14 cellular contexts compared by ENCODE assay signal in the genomic region with DNA sequence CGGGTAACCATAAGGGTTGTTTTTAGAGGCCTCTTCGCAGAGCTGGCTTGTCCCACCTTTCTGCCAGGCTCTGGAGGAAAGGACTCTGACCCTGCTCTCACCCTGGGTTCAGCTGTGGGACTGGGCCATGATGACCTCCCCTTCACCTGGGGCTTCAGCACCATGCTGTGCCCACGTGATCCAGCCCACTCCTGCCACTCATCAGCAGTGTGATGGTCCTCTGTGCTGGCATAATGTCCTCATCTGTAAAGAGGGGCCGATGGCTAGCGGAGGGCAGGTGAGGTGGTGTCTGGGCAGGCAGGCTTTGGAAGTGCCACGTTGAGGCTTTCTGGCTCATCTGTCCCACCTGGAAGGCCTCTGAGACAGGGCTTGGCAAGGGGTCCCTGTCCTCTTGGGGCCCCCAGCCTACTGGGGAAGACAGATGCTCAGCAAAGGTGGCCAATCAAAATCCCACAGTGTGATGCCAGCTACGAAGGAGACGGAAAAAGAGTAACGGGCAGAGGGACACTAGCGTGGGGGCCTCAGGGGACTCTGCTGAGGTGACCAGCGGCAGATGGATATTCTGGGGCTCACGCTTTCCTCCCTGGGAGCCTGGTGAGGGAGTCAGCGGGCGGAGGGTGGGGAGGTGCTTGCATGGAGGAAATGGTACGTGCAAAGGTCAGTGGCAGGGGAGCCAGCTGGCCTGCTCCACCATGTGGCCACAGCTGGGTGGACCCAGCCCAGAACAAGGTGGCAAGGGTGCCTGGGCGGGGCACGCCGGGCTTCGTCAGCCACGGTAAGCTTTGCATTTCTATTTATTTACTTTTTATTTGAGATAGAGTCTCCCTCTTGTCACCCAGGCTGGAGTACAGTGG. TPM values are rescaled to one million over a fixed set of nuclear protein-coding genes. Genes with fewer than 3 reads are reported as not detected.
DNase-seq lines count a peak whose midpoint lies in the region; ATAC-seq and TF ChIP-seq lines count a peak whose summit lies in the region.
"Had no signal": no experiment of that assay in that cellular context is flagged by ENCODE, and none has a peak within 500 bp of the region (broad histone marks: within the 10 kb centered on the region; RNA-seq: fewer than 3 reads in every experiment).

No MANE protein-coding gene starts in this region.

- DNase-seq in stimulated activated CD4-positive, alpha-beta T cell treated with anti-CD3 and anti-CD28 coated beads, Interleukin-4, amount 100 ng/mL, for 24 hours, result peak; percentile 2
- no peak for DNase-seq in stimulated activated CD4-positive, alpha-beta T cell treated with anti-CD3 and anti-CD28 coated beads, Interleukin-15, amount 100 ng/mL, for 24 hours
- DNase-seq in colonic mucosa (peak; percentile 83), nephron progenitor cell (peak; percentile 2), T1000 (lab: John Stamatoyannopoulos, UW) (no peak), omental fat pad (ENCODE audit: low spot score) (no peak), UCSD-AML1 (lab: John Stamatoyannopoulos, UW; ENCODE audit: unreplicated experiment) (no peak)
- no peak for DNase-seq in activated CD4-positive, alpha-beta memory T cell treated with anti-CD3 and anti-CD28 coated beads, Interleukin-2, amount 10 ng/mL, durations not matched to agents 7 days and 5 days
- DNase-seq: activated CD4-positive, CD25-positive, alpha-beta regulatory T cell; activated gamma-delta T cell; kidney glomerular epithelial cell; NCI-H1694 treated with DMSO at 0.1 percent for 48 hours; SHP77 treated with DMSO at 0.1 percent for 48 hours had no signal

- CTCF ChIA-PET in activated CD4-positive, alpha-beta memory T cell treated with anti-CD3 and anti-CD28 coated beads, Interleukin-2, amount 10 ng/mL, durations not matched to agents 7 days and 5 days (lab: Charles Lee), result interaction anchor here (1.5 kb wide), 1 partner anchor 66 kb away, joined by 3 read pairs; no protein-coding TSS in a partner anchor

- POLR2A ChIA-PET in activated CD4-positive, alpha-beta memory T cell treated with anti-CD3 and anti-CD28 coated beads, Interleukin-2, amount 10 ng/mL, durations not matched to agents 7 days and 5 days (lab: Charles Lee), result no interaction called here

- H3K36me3 ChIP-seq in colonic mucosa, result peaks cover 4% of the 10 kb centered on the region

- no peaks in the 10 kb centered on the region for H3K9me3 ChIP-seq in colonic mucosa

- no peak overlapping the region for H3K4me3 Mint-ChIP-seq in nephron progenitor cell
- no peak overlapping the region for H3K4me3 Mint-ChIP-seq in activated CD4-positive, alpha-beta memory T cell treated with anti-CD3 and anti-CD28 coated beads, Interleukin-2, amount 10 ng/mL, durations not matched to agents 7 days and 5 days
- H3K4me3 Mint-ChIP-seq: stimulated activated naive CD8-positive, alpha-beta T cell treated with anti-CD3 and anti-CD28 coated beads, Interleukin-15, Interleukin-2, amounts not matched to agents 100 ng/mL and 50 ng/mL, for 24 hours had no signal

- H3K27me3 Mint-ChIP-seq in nephron progenitor cell (ENCODE audit: low read depth, poor library complexity), result no peaks in the 10 kb centered on the region
- H3K27me3 Mint-ChIP-seq in activated CD4-positive, alpha-beta memory T cell treated with anti-CD3 and anti-CD28 coated beads, Interleukin-2, amount 10 ng/mL, durations not matched to agents 7 days and 5 days, result no peaks in the 10 kb centered on the region
- H3K27me3 Mint-ChIP-seq: stimulated activated naive CD8-positive, alpha-beta T cell treated with anti-CD3 and anti-CD28 coated beads, Interleukin-15, Interleukin-2, amounts not matched to agents 100 ng/mL and 50 ng/mL, for 24 hours had no signal

- TF ChIP-seq CTCF in colonic mucosa (IDR thresholded peaks at IDR 0.05) (no peak), nephron progenitor cell (IDR thresholded peaks at IDR 0.05) (no peak), omental fat pad (IDR thresholded peaks at IDR 0.05) (no peak)

- peaks cover 18% of the 10 kb centered on the region for H3K4me1 Mint-ChIP-seq in nephron progenitor cell
- peaks cover 14% of the 10 kb centered on the region for H3K4me1 Mint-ChIP-seq in activated CD4-positive, alpha-beta memory T cell treated with anti-CD3 and anti-CD28 coated beads, Interleukin-2, amount 10 ng/mL, durations not matched to agents 7 days and 5 days

- peaks cover 5% of the 10 kb centered on the region for H3K36me3 Mint-ChIP-seq in nephron progenitor cell (ENCODE audit: low read depth)
- peaks cover 16% of the 10 kb centered on the region for H3K36me3 Mint-ChIP-seq in activated CD4-positive, alpha-beta memory T cell treated with anti-CD3 and anti-CD28 coated beads, Interleukin-2, amount 10 ng/mL, durations not matched to agents 7 days and 5 days (ENCODE audit: low read depth)

- no peak overlapping the region for H3K27ac ChIP-seq in colonic mucosa

- H3K9ac ChIP-seq in colonic mucosa (ENCODE audit: low read depth in 2 of 2, low read length in 2 of 2), result peak overlapping the region in 1 of 2 donors; percentile 43

- ATAC-seq in omental fat pad (ENCODE audit: low FRiP score), result no peak

- intact Hi-C loops in colonic mucosa (cut with DNase I), result loop anchor here (10.0 kb wide), 1 partner anchor 65 kb away; no protein-coding TSS in a partner anchor

- H3K4me1 ChIP-seq in colonic mucosa, result peaks cover 5% of the 10 kb centered on the region

- no peak overlapping the region for H3K27ac Mint-ChIP-seq in nephron progenitor cell
- H3K27ac Mint-ChIP-seq in activated CD4-positive, alpha-beta memory T cell treated with anti-CD3 and anti-CD28 coated beads, Interleukin-2, amount 10 ng/mL, durations not matched to agents 7 days and 5 days, result no peak overlapping the region
- H3K27ac Mint-ChIP-seq: stimulated activated naive CD8-positive, alpha-beta T cell treated with anti-CD3 and anti-CD28 coated beads, Interleukin-15, Interleukin-2, amounts not matched to agents 100 ng/mL and 50 ng/mL, for 24 hours had no signal

- H3K9me3 Mint-ChIP-seq in nephron progenitor cell, result no peaks in the 10 kb centered on the region
- H3K9me3 Mint-ChIP-seq in activated CD4-positive, alpha-beta memory T cell treated with anti-CD3 and anti-CD28 coated beads, Interleukin-2, amount 10 ng/mL, durations not matched to agents 7 days and 5 days, result no peaks in the 10 kb centered on the region
- H3K9me3 Mint-ChIP-seq: stimulated activated naive CD8-positive, alpha-beta T cell treated with anti-CD3 and anti-CD28 coated beads, Interleukin-15, Interleukin-2, amounts not matched to agents 100 ng/mL and 50 ng/mL, for 24 hours had no signal

- no peak overlapping the region for H3K4me3 ChIP-seq in colonic mucosa

- H3K27me3 ChIP-seq in colonic mucosa, result no peaks in the 10 kb centered on the region

RNA-seq across cellular contexts. Expression of gene LRWD1, which starts 5.4 kb away (rescaled TPM):
- 10 to 100 TPM; 11.4 to 19.6 TPM for total RNA-seq in colonic mucosa
- 10 to 100 TPM; 19.5 to 19.8 TPM for total RNA-seq in activated CD4-positive, alpha-beta memory T cell treated with anti-CD3 and anti-CD28 coated beads, Interleukin-2, amount 10 ng/mL, durations not matched to agents 7 days and 5 days
- total RNA-seq in omental fat pad, result 10 to 100 TPM in 3 of 4 donors, 1 to 10 TPM in 1; 9.8 to 19.3 (median 11.4) TPM

RNA-seq across cellular contexts. Expression of gene ALKBH4, which starts 5.5 kb away (rescaled TPM):
- total RNA-seq in colonic mucosa, result 10 to 100 TPM in 1 of 2 donors, 1 to 10 TPM in 1; 9.7 to 14.1 TPM
- 10 to 100 TPM in 1 of 2 experiments, 1 to 10 TPM in 1; 9.4 to 10.4 TPM for total RNA-seq in activated CD4-positive, alpha-beta memory T cell treated with anti-CD3 and anti-CD28 coated beads, Interleukin-2, amount 10 ng/mL, durations not matched to agents 7 days and 5 days
- 10 to 100 TPM in 2 of 4 donors, 1 to 10 TPM in 2; 7.9 to 12.6 (median 9.7) TPM for total RNA-seq in omental fat pad

RNA-seq across cellular contexts. Expression of gene POLR2J, which starts 8.5 kb away (rescaled TPM):
- total RNA-seq in colonic mucosa (10 to 100 TPM; 43.0 to 49.2 TPM), omental fat pad (10 to 100 TPM; 15.4 to 26.6 (median 18.3) TPM)
- 10 to 100 TPM; 41.7 to 46.5 TPM for total RNA-seq in activated CD4-positive, alpha-beta memory T cell treated with anti-CD3 and anti-CD28 coated beads, Interleukin-2, amount 10 ng/mL, durations not matched to agents 7 days and 5 days

RNA-seq across cellular contexts. Expression of gene ORAI2, which starts 36.8 kb away (rescaled TPM):
- total RNA-seq in colonic mucosa (1 to 10 TPM; 3.3 to 5.5 TPM), omental fat pad (10 to 100 TPM; 11.4 to 31.6 (median 26.6) TPM)
- 10 to 100 TPM; 59.5 to 61.9 TPM for total RNA-seq in activated CD4-positive, alpha-beta memory T cell treated with anti-CD3 and anti-CD28 coated beads, Interleukin-2, amount 10 ng/mL, durations not matched to agents 7 days and 5 days

RNA-seq across cellular contexts. Expression of gene RASA4B, which starts 47.4 kb away (rescaled TPM):
- total RNA-seq in colonic mucosa (10 to 100 TPM; 13.2 to 30.0 TPM), omental fat pad (1 to 10 TPM; 5.0 to 9.1 (median 6.7) TPM)
- 1 to 10 TPM; 8.7 to 9.6 TPM for total RNA-seq in activated CD4-positive, alpha-beta memory T cell treated with anti-CD3 and anti-CD28 coated beads, Interleukin-2, amount 10 ng/mL, durations not matched to agents 7 days and 5 days

Comparison
In these comparisons a context has a peak if more than half of its experiments do, and no peak if none do; other contexts are left out.
1. DNase-seq: peak in stimulated activated CD4-positive, alpha-beta T cell treated with anti-CD3 and anti-CD28 coated beads, Interleukin-4, amount 100 ng/mL, for 24 hours (single experiment), colonic mucosa (single experiment) and nephron progenitor cell (single experiment); none in stimulated activated CD4-positive, alpha-beta T cell treated with anti-CD3 and anti-CD28 coated beads, Interleukin-15, amount 100 ng/mL, for 24 hours (single experiment), T1000 (single experiment), activated CD4-positive, alpha-beta memory T cell treated with anti-CD3 and anti-CD28 coated beads, Interleukin-2, amount 10 ng/mL, durations not matched to agents 7 days and 5 days (single experiment), omental fat pad (single experiment) and UCSD-AML1 (single experiment).